1 cellular context compared by ENCODE assay signal in the genomic region with DNA sequence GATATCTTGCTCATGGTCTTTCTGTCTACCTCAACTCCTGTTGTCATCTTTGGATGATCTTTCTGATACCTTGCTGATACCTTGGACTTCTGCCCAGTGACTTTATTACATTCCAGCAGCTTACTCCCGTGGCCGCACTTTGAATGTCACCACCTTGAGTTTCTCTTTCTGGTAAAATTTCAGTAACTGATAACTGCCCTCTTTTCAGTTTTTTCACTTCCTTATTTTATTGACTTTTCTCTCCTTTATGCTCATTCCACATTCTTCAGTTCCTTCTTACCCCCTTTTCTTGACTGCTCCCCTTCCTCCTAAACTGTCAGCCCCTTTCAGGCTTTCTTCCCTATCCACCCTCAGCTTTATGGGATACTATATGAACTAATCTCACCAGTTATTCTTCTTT.
TF ChIP-seq lines count a peak whose summit lies in the region.

No MANE protein-coding gene starts in this region.

TF ChIP-seq in GM12878, 131 proteins besides CTCF, POLR2A, EP300 and RAD21 (continued from another document):
- TF ChIP-seq BHLHE40 (IDR thresholded peaks at IDR 0.05; ENCODE audit: borderline replicate concordance in 1 of 2, low read depth in 2 of 2, low read length in 1 of 2), result no peak
- peak; percentile 68 for TF ChIP-seq EED (IDR thresholded peaks at IDR 0.05; ENCODE audit: low read depth)
- TF ChIP-seq ZNF217 (IDR thresholded peaks at IDR 0.05), result no peak
- peak; percentile 91 for TF ChIP-seq SPI1 (IDR thresholded peaks at IDR 0.05; ENCODE audit: borderline replicate concordance, insufficient read depth, low read depth, low read length)
- TF ChIP-seq DPF2 (IDR thresholded peaks at IDR 0.05), result peak; percentile 47; the same call in 1 of the 2 replicates
- TF ChIP-seq BACH1 (IDR thresholded peaks at IDR 0.05; ENCODE audit: borderline replicate concordance), result peak; percentile 39; the same call in 1 of the 2 replicates
- TF ChIP-seq, protein P1, sequence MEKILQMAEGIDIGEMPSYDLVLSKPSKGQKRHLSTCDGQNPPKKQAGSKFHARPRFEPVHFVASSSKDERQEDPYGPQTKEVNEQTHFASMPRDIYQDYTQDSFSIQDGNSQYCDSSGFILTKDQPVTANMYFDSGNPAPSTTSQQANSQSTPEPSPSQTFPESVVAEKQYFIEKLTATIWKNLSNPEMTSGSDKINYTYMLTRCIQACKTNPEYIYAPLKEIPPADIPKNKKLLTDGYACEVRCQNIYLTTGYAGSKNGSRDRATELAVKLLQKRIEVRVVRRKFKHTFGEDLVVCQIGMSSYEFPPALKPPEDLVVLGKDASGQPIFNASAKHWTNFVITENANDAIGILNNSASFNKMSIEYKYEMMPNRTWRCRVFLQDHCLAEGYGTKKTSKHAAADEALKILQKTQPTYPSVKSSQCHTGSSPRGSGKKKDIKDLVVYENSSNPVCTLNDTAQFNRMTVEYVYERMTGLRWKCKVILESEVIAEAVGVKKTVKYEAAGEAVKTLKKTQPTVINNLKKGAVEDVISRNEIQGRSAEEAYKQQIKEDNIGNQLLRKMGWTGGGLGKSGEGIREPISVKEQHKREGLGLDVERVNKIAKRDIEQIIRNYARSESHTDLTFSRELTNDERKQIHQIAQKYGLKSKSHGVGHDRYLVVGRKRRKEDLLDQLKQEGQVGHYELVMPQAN (conservative IDR thresholded peaks at IDR 0.05), result no peak
- TF ChIP-seq BRCA1 (IDR thresholded peaks at IDR 0.05; ENCODE audit: low read depth, low read length), result no peak
- no peak for TF ChIP-seq SMAD1 (IDR thresholded peaks at IDR 0.05; ENCODE audit: low read depth, partially characterized antibody)
- TF ChIP-seq JUNB (IDR thresholded peaks at IDR 0.05), result peak; percentile 29; the same call in 1 of the 2 replicates
- TF ChIP-seq NR2C1 (IDR thresholded peaks at IDR 0.05), result no peak
- TF ChIP-seq ZSCAN29 (IDR thresholded peaks at IDR 0.05), result no peak
- peak; percentile 65; the same call in 1 of the 2 replicates for TF ChIP-seq NFIC (IDR thresholded peaks at IDR 0.05; ENCODE audit: low read depth, low read length)
- no peak for TF ChIP-seq ETV6 (conservative IDR thresholded peaks at IDR 0.05 in 1 of 2, IDR thresholded peaks at IDR 0.05 in 1 of 2; ENCODE audit: borderline replicate concordance in 1 of 2, low read depth in 1 of 2)
- no peak for TF ChIP-seq KLF5 (IDR thresholded peaks at IDR 0.05; ENCODE audit: partially characterized antibody)
- peak; percentile 77 for TF ChIP-seq MTA2 (IDR thresholded peaks at IDR 0.05; ENCODE audit: low read depth)
- no peak for TF ChIP-seq POLR2AphosphoS5 (IDR thresholded peaks at IDR 0.05; ENCODE audit: low read length)
- TF ChIP-seq LARP7 (IDR thresholded peaks at IDR 0.05), result no peak
- peak; percentile 36 for TF ChIP-seq RUNX3 (IDR thresholded peaks at IDR 0.05; ENCODE audit: low read length)
- no peak for TF ChIP-seq SP1 (IDR thresholded peaks at IDR 0.05; ENCODE audit: low read depth, low read length)
- peak; percentile 61 for TF ChIP-seq IKZF1 (conservative IDR thresholded peaks at IDR 0.05)
- TF ChIP-seq JUND (IDR thresholded peaks at IDR 0.05; ENCODE audit: low read depth, low read length), result no peak
- TF ChIP-seq CBFB (IDR thresholded peaks at IDR 0.05; ENCODE audit: low read depth), result no peak
- TF ChIP-seq, protein P2, sequence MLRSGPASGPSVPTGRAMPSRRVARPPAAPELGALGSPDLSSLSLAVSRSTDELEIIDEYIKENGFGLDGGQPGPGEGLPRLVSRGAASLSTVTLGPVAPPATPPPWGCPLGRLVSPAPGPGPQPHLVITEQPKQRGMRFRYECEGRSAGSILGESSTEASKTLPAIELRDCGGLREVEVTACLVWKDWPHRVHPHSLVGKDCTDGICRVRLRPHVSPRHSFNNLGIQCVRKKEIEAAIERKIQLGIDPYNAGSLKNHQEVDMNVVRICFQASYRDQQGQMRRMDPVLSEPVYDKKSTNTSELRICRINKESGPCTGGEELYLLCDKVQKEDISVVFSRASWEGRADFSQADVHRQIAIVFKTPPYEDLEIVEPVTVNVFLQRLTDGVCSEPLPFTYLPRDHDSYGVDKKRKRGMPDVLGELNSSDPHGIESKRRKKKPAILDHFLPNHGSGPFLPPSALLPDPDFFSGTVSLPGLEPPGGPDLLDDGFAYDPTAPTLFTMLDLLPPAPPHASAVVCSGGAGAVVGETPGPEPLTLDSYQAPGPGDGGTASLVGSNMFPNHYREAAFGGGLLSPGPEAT (IDR thresholded peaks at IDR 0.05; ENCODE audit: low read depth), result peak; percentile 44; the same call in 1 of the 2 replicates
- no peak for TF ChIP-seq KDM1A (IDR thresholded peaks at IDR 0.05; ENCODE audit: borderline replicate concordance)
- peak; percentile 75 to 88 for TF ChIP-seq IKZF2 (IDR thresholded peaks at IDR 0.05)
- TF ChIP-seq, protein P3, sequence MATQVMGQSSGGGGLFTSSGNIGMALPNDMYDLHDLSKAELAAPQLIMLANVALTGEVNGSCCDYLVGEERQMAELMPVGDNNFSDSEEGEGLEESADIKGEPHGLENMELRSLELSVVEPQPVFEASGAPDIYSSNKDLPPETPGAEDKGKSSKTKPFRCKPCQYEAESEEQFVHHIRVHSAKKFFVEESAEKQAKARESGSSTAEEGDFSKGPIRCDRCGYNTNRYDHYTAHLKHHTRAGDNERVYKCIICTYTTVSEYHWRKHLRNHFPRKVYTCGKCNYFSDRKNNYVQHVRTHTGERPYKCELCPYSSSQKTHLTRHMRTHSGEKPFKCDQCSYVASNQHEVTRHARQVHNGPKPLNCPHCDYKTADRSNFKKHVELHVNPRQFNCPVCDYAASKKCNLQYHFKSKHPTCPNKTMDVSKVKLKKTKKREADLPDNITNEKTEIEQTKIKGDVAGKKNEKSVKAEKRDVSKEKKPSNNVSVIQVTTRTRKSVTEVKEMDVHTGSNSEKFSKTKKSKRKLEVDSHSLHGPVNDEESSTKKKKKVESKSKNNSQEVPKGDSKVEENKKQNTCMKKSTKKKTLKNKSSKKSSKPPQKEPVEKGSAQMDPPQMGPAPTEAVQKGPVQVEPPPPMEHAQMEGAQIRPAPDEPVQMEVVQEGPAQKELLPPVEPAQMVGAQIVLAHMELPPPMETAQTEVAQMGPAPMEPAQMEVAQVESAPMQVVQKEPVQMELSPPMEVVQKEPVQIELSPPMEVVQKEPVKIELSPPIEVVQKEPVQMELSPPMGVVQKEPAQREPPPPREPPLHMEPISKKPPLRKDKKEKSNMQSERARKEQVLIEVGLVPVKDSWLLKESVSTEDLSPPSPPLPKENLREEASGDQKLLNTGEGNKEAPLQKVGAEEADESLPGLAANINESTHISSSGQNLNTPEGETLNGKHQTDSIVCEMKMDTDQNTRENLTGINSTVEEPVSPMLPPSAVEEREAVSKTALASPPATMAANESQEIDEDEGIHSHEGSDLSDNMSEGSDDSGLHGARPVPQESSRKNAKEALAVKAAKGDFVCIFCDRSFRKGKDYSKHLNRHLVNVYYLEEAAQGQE (IDR thresholded peaks at IDR 0.05; ENCODE audit: low read depth, low read length), result no peak
